Comparison of ENCODE assay signal across 10 cellular contexts in the genomic region with DNA sequence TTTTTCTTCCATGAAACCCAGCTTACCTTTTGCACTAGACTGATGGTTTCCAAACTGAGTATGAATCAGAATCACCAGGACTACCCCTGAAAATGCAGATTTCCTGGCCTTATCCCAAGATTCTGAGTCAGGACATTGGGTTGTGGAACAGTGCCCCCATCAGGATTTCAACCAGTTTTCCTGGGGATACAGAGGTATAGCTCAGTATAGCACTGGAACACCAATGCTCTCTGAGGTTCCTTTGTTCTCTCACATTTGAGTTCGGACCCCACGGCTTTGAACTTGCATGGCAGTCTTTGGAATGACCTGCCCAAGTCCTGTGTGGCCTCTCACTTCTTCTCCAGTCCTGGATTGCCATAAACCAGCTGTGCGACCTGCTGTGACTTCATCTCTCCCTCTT. TPM values are rescaled to one million over a fixed set of nuclear protein-coding genes. Genes with fewer than 3 reads are reported as not detected.
A peak's percentile ranks its signal among the peaks of the same experiment; 100 is the strongest.
DNase-seq lines count a peak whose midpoint lies in the region; ATAC-seq, FAIRE-seq and TF ChIP-seq lines count a peak whose summit lies in the region.
"Had no signal": no experiment of that assay in that cellular context is flagged by ENCODE, and none has a peak within 500 bp of the region (broad histone marks: within the 10 kb centered on the region; RNA-seq: fewer than 3 reads in every experiment).

No MANE protein-coding gene starts in this region.

- H3K36me3 ChIP-seq in endodermal cell (ENCODE audit: control insufficient read depth, insufficient read depth, low read length): no peaks in the 10 kb centered on the region
- H3K36me3 ChIP-seq in lower lobe of right lung: no peaks in the 10 kb centered on the region

- peaks cover 3% of the 10 kb centered on the region for H3K36me3 Mint-ChIP-seq in endodermal cell (ENCODE audit: low read depth)

- peak; percentile 64 to 80 for ATAC-seq in lower lobe of right lung

- H3K9me3 Mint-ChIP-seq in endodermal cell: peaks cover 9% of the 10 kb centered on the region

- H3K27me3 ChIP-seq in endodermal cell (ENCODE audit: control insufficient read depth, insufficient read depth, low read length, poor library complexity, severe bottlenecking) (no peaks in the 10 kb centered on the region), lower lobe of right lung (ENCODE audit: low read depth) (no peaks in the 10 kb centered on the region)

- intact Hi-C loops in lower lobe of right lung (cut with DNase I): no loop called here

- peaks cover 13% of the 10 kb centered on the region for H3K9me3 ChIP-seq in endodermal cell (ENCODE audit: control insufficient read depth, low read length)
- H3K9me3 ChIP-seq in lower lobe of right lung: no peaks in the 10 kb centered on the region

- H3K27ac ChIP-seq in endodermal cell (ENCODE audit: low read depth, low read length): no peak overlapping the region
- H3K27ac ChIP-seq in lower lobe of right lung: no peak overlapping the region

- TF ChIP-seq POLR2A in H54 (IDR thresholded peaks at IDR 0.05; ENCODE audit: low read depth, low read length): no peak

- H3K27me3 Mint-ChIP-seq in endodermal cell (ENCODE audit: insufficient read depth): peaks cover 2% of the 10 kb centered on the region

- no peak overlapping the region for H3K4me3 Mint-ChIP-seq in endodermal cell

- H3K27ac Mint-ChIP-seq in endodermal cell: no peak overlapping the region

- FAIRE-seq in H54 (lab: Jason Lieb, UNC): no peak

- DNase-seq in AG09309 (ENCODE audit: low read depth) (peak; percentile 59), NCI-H226 (peak; percentile 59), endodermal cell (peak; percentile 86), lower lobe of right lung (no peak), occipital lobe (lab: John Stamatoyannopoulos, UW) (no peak), H54 (ENCODE audit: insufficient read length, low spot score) (no peak)
- DNase-seq in activated naive CD4-positive, alpha-beta T cell treated with anti-CD3 and anti-CD28 coated beads, Interleukin-2, amount 50 U/mL, for 16 hours: no peak
- no peak for DNase-seq in activated CD4-positive, alpha-beta T cell treated with anti-CD3 and anti-CD28 coated beads, Interleukin-2, amount 50 U/mL, for 1 hour
- DNase-seq: GF-D8 had no signal

- 49 to 76% methylated on average over 2 to 3 of the region's 3 CpGs for WGBS in endodermal cell (ENCODE audit: insufficient coverage in 1 of 2, insufficient read length in 1 of 2), 2 experiments

- H3K4me1 ChIP-seq in endodermal cell (ENCODE audit: control insufficient read depth, insufficient read depth, low read length): no peaks in the 10 kb centered on the region
- peaks cover 19% of the 10 kb centered on the region for H3K4me1 ChIP-seq in lower lobe of right lung

- H3K4me3 ChIP-seq in AG09309 (ENCODE audit: control insufficient read depth, low read depth, low read length) (no peak overlapping the region), endodermal cell (ENCODE audit: low read length) (no peak overlapping the region), lower lobe of right lung (no peak overlapping the region)

- peaks cover 12% of the 10 kb centered on the region for H3K4me1 Mint-ChIP-seq in endodermal cell

- no peak overlapping the region for H3K9ac ChIP-seq in endodermal cell (ENCODE audit: extremely low read depth, low read length, poor library complexity, severe bottlenecking)

- TF ChIP-seq CTCF in AG09309 (IDR thresholded peaks at IDR 0.05; ENCODE audit: control insufficient read depth, insufficient read depth, low read depth, low read length, missing control alignments): peak; percentile 66
- peak; percentile 80 for TF ChIP-seq CTCF in endodermal cell (conservative IDR thresholded peaks at IDR 0.05)
- peak; percentile 46 for TF ChIP-seq CTCF in lower lobe of right lung (IDR thresholded peaks at IDR 0.05)

RNA-seq across cellular contexts. Expression of a gene that starts 12.8 kb away (rescaled TPM):
- total RNA-seq in endodermal cell: not detected
- not detected for polyA plus RNA-seq in endodermal cell (2013, experiment 1 of 2)
- not detected for polyA plus RNA-seq in endodermal cell (2013, experiment 2 of 2)
- total RNA-seq in lower lobe of right lung: 1.6 TPM
- 0.16 TPM for total RNA-seq in occipital lobe
- total RNA-seq: mononuclear cell had no signal

RNA-seq across cellular contexts. Expression of a gene that starts 20.9 kb away (rescaled TPM):
- total RNA-seq in endodermal cell (not detected), lower lobe of right lung (1.1 TPM), occipital lobe (not detected)
- polyA plus RNA-seq in endodermal cell (2013, experiment 1 of 2): not detected
- polyA plus RNA-seq in endodermal cell (2013, experiment 2 of 2): not detected
- total RNA-seq: mononuclear cell had no signal

RNA-seq across cellular contexts. Expression of a gene that starts 36.4 kb away (rescaled TPM):
- total RNA-seq in endodermal cell (not detected), lower lobe of right lung (not detected), occipital lobe (not detected)
- not detected for polyA plus RNA-seq in endodermal cell (2013, experiment 1 of 2)
- not detected for polyA plus RNA-seq in endodermal cell (2013, experiment 2 of 2)

RNA-seq across cellular contexts. Expression of a gene that starts 49.8 kb away (rescaled TPM):
- not detected for total RNA-seq in endodermal cell
- polyA plus RNA-seq in endodermal cell (2013, experiment 1 of 2): not detected
- polyA plus RNA-seq in endodermal cell (2013, experiment 2 of 2): not detected
- 14.6 TPM for total RNA-seq in lower lobe of right lung
- not detected for total RNA-seq in occipital lobe
- total RNA-seq: mononuclear cell had no signal

RNA-seq across cellular contexts. Expression of a gene that starts 51.4 kb away (rescaled TPM):
- total RNA-seq in endodermal cell: 10 to 100 TPM; 23.8 to 61.4 TPM
- 43.6 TPM for polyA plus RNA-seq in endodermal cell (2013, experiment 1 of 2)
- 54.7 TPM for polyA plus RNA-seq in endodermal cell (2013, experiment 2 of 2)
- total RNA-seq in lower lobe of right lung: 34.1 TPM
- total RNA-seq in occipital lobe: 8.7 TPM

Comparison
In these comparisons a context has a peak if more than half of its experiments do, and no peak if none do; other contexts are left out.
1. DNase-seq: peak in AG09309 (single experiment), NCI-H226 (single experiment) and endodermal cell (single experiment); none in lower lobe of right lung (single experiment), occipital lobe (single experiment), activated naive CD4-positive, alpha-beta T cell treated with anti-CD3 and anti-CD28 coated beads, Interleukin-2, amount 50 U/mL, for 16 hours (single experiment), activated CD4-positive, alpha-beta T cell treated with anti-CD3 and anti-CD28 coated beads, Interleukin-2, amount 50 U/mL, for 1 hour (single experiment) and H54 (single experiment).
2. Peak in every context shown above with its lines, with median percentiles within 50 percentile points of each other: CTCF ChIP-seq.